8 cellular contexts compared by ENCODE assay signal in genomic region chr17:82497483-82498405, GRCh38.
DNase-seq lines count a peak whose midpoint lies in the region; ATAC-seq lines count a peak whose summit lies in the region.

No MANE protein-coding gene starts in this region.

- peak; percentile 11 to 30 for ATAC-seq in activated CD4-positive, CD25-positive, alpha-beta regulatory T cell treated with anti-CD3 and anti-CD28 coated beads, Interleukin-2, amount 50 U/mL, for 24 hours

- H3K27ac ChIP-seq in HUES6 (ENCODE audit: low read depth, low read length), result no peak overlapping the region

- no peaks in the 10 kb centered on the region for H3K9me3 ChIP-seq in HUES6 (ENCODE audit: control insufficient read depth, insufficient read depth, low read depth, low read length)

- peak overlapping the region; percentile 69 for H3K9ac ChIP-seq in HUES6 (ENCODE audit: low read length)

- H3K4me3 ChIP-seq in HUES6 (ENCODE audit: low read depth, low read length), result peak overlapping the region; percentile 70

- DNase-seq in activated CD4-positive, CD25-positive, alpha-beta regulatory T cell (lab: John Stamatoyannopoulos, UW), result no peak
- DNase-seq in T-helper 9 cell, result peak; percentile 37
- DNase-seq in central memory CD4-positive, alpha-beta T cell, result peak; percentile 52
- DNase-seq in left kidney (ENCODE audit: low read depth, low spot score), result peak; percentile 76
- peak in 2 of 3 experiments; percentile 30 to 36 for DNase-seq in stimulated activated CD4-positive, alpha-beta T cell treated with anti-CD3 and anti-CD28 coated beads, TNF-alpha, amount 100 ng/mL, for 4 hours (ENCODE audit: low read depth in 3 of 3)
- no peak for DNase-seq in HuH-7 (ENCODE audit: low spot score)

- peaks cover 20% of the 10 kb centered on the region for H3K27me3 ChIP-seq in HUES6 (ENCODE audit: control insufficient read depth, insufficient read depth, low read length)

- peaks cover 16% of the 10 kb centered on the region; the same call in 1 of the 2 replicates for H3K4me1 ChIP-seq in HUES6 (ENCODE audit: control insufficient read depth, insufficient read depth, low read length)

- H3K36me3 ChIP-seq in HUES6 (ENCODE audit: control insufficient read depth, insufficient read depth, low read length), result no peaks in the 10 kb centered on the region

Comparison
In these comparisons a context has a peak if more than half of its experiments do, and no peak if none do; other contexts are left out.
1. DNase-seq: peak in T-helper 9 cell (single experiment), central memory CD4-positive, alpha-beta T cell (single experiment), left kidney (single experiment) and stimulated activated CD4-positive, alpha-beta T cell treated with anti-CD3 and anti-CD28 coated beads, TNF-alpha, amount 100 ng/mL, for 4 hours (2 of 3); none in activated CD4-positive, CD25-positive, alpha-beta regulatory T cell (0 of 4) and HuH-7 (single experiment).